ENCODE assay signal across 7 cellular contexts in genomic region chr1:206705187-206705586, GRCh38. TPM values are rescaled to one million over a fixed set of nuclear protein-coding genes. Genes with fewer than 3 reads are reported as not detected.
A peak's percentile ranks its signal among the peaks of the same experiment; 100 is the strongest.
DNase-seq lines count a peak whose midpoint lies in the region; ATAC-seq and TF ChIP-seq lines count a peak whose summit lies in the region.

No MANE protein-coding gene starts in this region.

- H3K36me3 Mint-ChIP-seq in stimulated activated memory B cell treated with anti-CD40 and anti-IgM and Interleukin-4, amounts not matched to agents 10 μg/mL and 1 μg/mL and 100 μg/mL, for 72 hours, result no peaks in the 10 kb centered on the region

- no peak overlapping the region for H2AFZ ChIP-seq in IMR-90 (replicated peaks; ENCODE audit: low read length, poor library complexity)

- no peak overlapping the region for H4K91ac ChIP-seq in IMR-90 (ENCODE audit: insufficient read depth, low read depth, low read length)

- ATAC-seq in IMR-90 (ENCODE audit: low read depth) (peak; percentile 72), GM21381 (IDR thresholded peaks at IDR 0.05; ENCODE audit: unreplicated experiment) (no peak), HG03457 (IDR thresholded peaks at IDR 0.05; ENCODE audit: unreplicated experiment) (no peak)
- ATAC-seq in stimulated activated memory B cell treated with anti-CD40 and anti-IgM and Interleukin-4, amounts not matched to agents 10 μg/mL and 1 μg/mL and 100 μg/mL, for 72 hours, result no peak

- in situ Hi-C loops in IMR-90 (cut with MboI; ENCODE audit: low sequenced_read_pairs), result no loop called here

- TF ChIP-seq CTCF in IMR-90 (conservative IDR thresholded peaks at IDR 0.05; ENCODE audit: low read depth, low read length), result no peak
- TF ChIP-seq CTCF in fibroblast of the aortic adventitia (IDR thresholded peaks at IDR 0.05; ENCODE audit: insufficient read depth, low read length), result no peak

- H3K4me3 ChIP-seq in IMR-90 (ENCODE audit: insufficient read depth, low read depth, low read length) (no peak overlapping the region), fibroblast of the aortic adventitia (ENCODE audit: low read depth, low read length) (no peak overlapping the region)

- peak; percentile 89 for DNase-seq in IMR-90
- peak; percentile 95 for DNase-seq in NCI-H82 (lab: John Stamatoyannopoulos, UW)
- DNase-seq in fibroblast of the aortic adventitia (ENCODE audit: low read depth), result peak; percentile 81
- no peak for DNase-seq in SK-N-DZ (ENCODE audit: low spot score)

- no peak overlapping the region for H4K8ac ChIP-seq in IMR-90 (ENCODE audit: low read depth in 2 of 2, low read length in 2 of 2)

- dilution Hi-C loops in IMR-90 (cut with HindIII; ENCODE audit: low sequenced_read_pairs, unreplicated experiment), result no loop called here

- no peak overlapping the region for H3K56ac ChIP-seq in IMR-90 (ENCODE audit: extremely low read depth, insufficient read depth, low read length)

- H3K4me1 Mint-ChIP-seq in stimulated activated memory B cell treated with anti-CD40 and anti-IgM and Interleukin-4, amounts not matched to agents 10 μg/mL and 1 μg/mL and 100 μg/mL, for 72 hours, result peaks cover 92% of the 10 kb centered on the region

- H2BK15ac ChIP-seq in IMR-90 (ENCODE audit: low read depth, low read length), result no peak overlapping the region

- WGBS in IMR-90 (ENCODE audit: extremely low coverage in 2 of 2, insufficient read length in 1 of 2), 2 experiments, result no CpG with 5 or more reads among the region's 4 CpGs

- H4K5ac ChIP-seq in IMR-90 (ENCODE audit: low read depth, low read length), result no peak overlapping the region

- intact Hi-C loops in IMR-90 (cut with micrococcal nuclease), result loop anchor here (2.0 kb wide), 1 partner anchor 18 kb away; no protein-coding TSS in a partner anchor

- peak overlapping the region; percentile 31 for H3K27ac Mint-ChIP-seq in stimulated activated memory B cell treated with anti-CD40 and anti-IgM and Interleukin-4, amounts not matched to agents 10 μg/mL and 1 μg/mL and 100 μg/mL, for 72 hours

- H2BK5ac ChIP-seq in IMR-90 (ENCODE audit: low read depth, low read length, poor library complexity, severe bottlenecking), result no peak overlapping the region

- H2BK120ac ChIP-seq in IMR-90 (ENCODE audit: low read depth, low read length), result no peak overlapping the region

- peaks cover 100% of the 10 kb centered on the region for H4K20me1 ChIP-seq in IMR-90 (ENCODE audit: insufficient read depth, low read length)

- no peak overlapping the region for H3K9ac ChIP-seq in IMR-90 (ENCODE audit: low read depth, low read length)

- peaks cover under 1% of the 10 kb centered on the region; the same call in 1 of the 2 replicates for H3K36me3 ChIP-seq in IMR-90 (ENCODE audit: control insufficient read depth, insufficient read depth, low read length)

- H3K9me3 ChIP-seq in IMR-90 (ENCODE audit: control insufficient read depth, insufficient read depth, low read length), result no peaks in the 10 kb centered on the region

- BruUV-seq in IMR-90 (replicated peaks; lab: Mats Ljungman, UMichigan), result no TSS peak

- H3K4me2 ChIP-seq in IMR-90 (ENCODE audit: low read depth, low read length), result peak overlapping the region; percentile 34

- no peak for TF ChIP-seq POLR2A in IMR-90 (IDR thresholded peaks at IDR 0.05; ENCODE audit: low read depth, low read length)

- H3K4ac ChIP-seq in IMR-90 (ENCODE audit: low read depth, low read length), result 0 out of 2 replicates have a peak overlapping the region, but pooled peaks have one; percentile 24

- no peak overlapping the region for H3K27ac ChIP-seq in IMR-90 (ENCODE audit: insufficient read depth, low read length)

- H2BK20ac ChIP-seq in IMR-90 (ENCODE audit: low read depth, low read length), result no peak overlapping the region

- peak overlapping the region; percentile 20; the same call in 1 of the 2 replicates for H3K14ac ChIP-seq in IMR-90 (replicated peaks; ENCODE audit: low read depth, low read length)

- 0 out of 2 replicates have a peak overlapping the region, but pooled peaks have one; percentile 18 for H2AK5ac ChIP-seq in IMR-90 (ENCODE audit: low read depth, low read length)

- POLR2A ChIA-PET in IMR-90 (lab: Charles Lee; ENCODE audit: unreplicated experiment), result no interaction called here

- peak overlapping the region; percentile 26; the same call in 1 of the 2 replicates for H3K23ac ChIP-seq in IMR-90 (ENCODE audit: low read depth, low read length)

- no peak for TF ChIP-seq RAD21 in IMR-90 (IDR thresholded peaks at IDR 0.05; ENCODE audit: low read length)

- CTCF ChIA-PET in IMR-90 (lab: Yijun Ruan, JAX), result interaction anchor here (1.5 to 1.9 kb wide), 2 partner anchors 11 to 41 kb away, joined by 3 to 6 read pairs; no protein-coding TSS in a partner anchor

- H3K9me1 ChIP-seq in IMR-90 (ENCODE audit: insufficient read depth, low read length), result peaks cover 65% of the 10 kb centered on the region

- H3K9me3 Mint-ChIP-seq in stimulated activated memory B cell treated with anti-CD40 and anti-IgM and Interleukin-4, amounts not matched to agents 10 μg/mL and 1 μg/mL and 100 μg/mL, for 72 hours, result no peaks in the 10 kb centered on the region

- peaks cover 36% of the 10 kb centered on the region for H3K4me1 ChIP-seq in IMR-90 (ENCODE audit: control insufficient read depth, insufficient read depth, low read length)

- peaks cover 19 to 98% of the 10 kb centered on the region in 2 experiments; a peak in 3 of 4 replicates for H3K79me1 ChIP-seq in IMR-90 (ENCODE audit: low read depth in 1 of 2, low read length in 2 of 2)

- no peaks in the 10 kb centered on the region for H3K27me3 ChIP-seq in IMR-90 (ENCODE audit: control insufficient read depth, insufficient read depth, low read length)

- peak overlapping the region; percentile 5 for H3K4me3 Mint-ChIP-seq in stimulated activated memory B cell treated with anti-CD40 and anti-IgM and Interleukin-4, amounts not matched to agents 10 μg/mL and 1 μg/mL and 100 μg/mL, for 72 hours

- H3K27me3 Mint-ChIP-seq in stimulated activated memory B cell treated with anti-CD40 and anti-IgM and Interleukin-4, amounts not matched to agents 10 μg/mL and 1 μg/mL and 100 μg/mL, for 72 hours, result no peaks in the 10 kb centered on the region

- no peak overlapping the region for H3K18ac ChIP-seq in IMR-90 (ENCODE audit: low read depth, low read length)

- no peak overlapping the region for H2AK9ac ChIP-seq in IMR-90 (replicated peaks; ENCODE audit: low read depth, low read length, poor library complexity)

TF ChIP-seq in IMR-90, 13 proteins besides CTCF, POLR2A, EP300 and RAD21:
- no peak for TF ChIP-seq RFX5 (IDR thresholded peaks at IDR 0.05; ENCODE audit: low read depth, low read length)
- peak; percentile 91 for TF ChIP-seq MXI1 (IDR thresholded peaks at IDR 0.05; ENCODE audit: borderline replicate concordance, low read depth, low read length)

RNA-seq across cellular contexts. Expression of gene MAPKAPK2, which starts 20.5 kb away (rescaled TPM):
- total RNA-seq in IMR-90 (2012; rRNA removed) (50.8 and 56.5 TPM in 2 replicates), fibroblast of the aortic adventitia (ENCODE audit: low replicate concordance) (18.5 and 31.0 TPM in 2 replicates)
- polyA plus RNA-seq in IMR-90 (2012; rRNA removed), result 60.7 and 66.4 TPM in 2 replicates
- 42.3 and 56.1 TPM in 2 replicates for polyA plus RNA-seq in IMR-90 (2012; cell fraction: cytosol; rRNA removed)
- 86.1 and 91.5 TPM in 2 replicates for polyA plus RNA-seq in IMR-90 (2012; cell fraction: nucleus; rRNA removed; ENCODE audit: low replicate concordance)
- polyA plus RNA-seq in SK-N-DZ (2014; cell fraction: cytosol; rRNA removed), result 6.2 and 9.1 TPM in 2 replicates
- polyA plus RNA-seq in SK-N-DZ (2014; cell fraction: nucleus; rRNA removed), result 10.9 and 15.0 TPM in 2 replicates
